In the genomic region with DNA sequence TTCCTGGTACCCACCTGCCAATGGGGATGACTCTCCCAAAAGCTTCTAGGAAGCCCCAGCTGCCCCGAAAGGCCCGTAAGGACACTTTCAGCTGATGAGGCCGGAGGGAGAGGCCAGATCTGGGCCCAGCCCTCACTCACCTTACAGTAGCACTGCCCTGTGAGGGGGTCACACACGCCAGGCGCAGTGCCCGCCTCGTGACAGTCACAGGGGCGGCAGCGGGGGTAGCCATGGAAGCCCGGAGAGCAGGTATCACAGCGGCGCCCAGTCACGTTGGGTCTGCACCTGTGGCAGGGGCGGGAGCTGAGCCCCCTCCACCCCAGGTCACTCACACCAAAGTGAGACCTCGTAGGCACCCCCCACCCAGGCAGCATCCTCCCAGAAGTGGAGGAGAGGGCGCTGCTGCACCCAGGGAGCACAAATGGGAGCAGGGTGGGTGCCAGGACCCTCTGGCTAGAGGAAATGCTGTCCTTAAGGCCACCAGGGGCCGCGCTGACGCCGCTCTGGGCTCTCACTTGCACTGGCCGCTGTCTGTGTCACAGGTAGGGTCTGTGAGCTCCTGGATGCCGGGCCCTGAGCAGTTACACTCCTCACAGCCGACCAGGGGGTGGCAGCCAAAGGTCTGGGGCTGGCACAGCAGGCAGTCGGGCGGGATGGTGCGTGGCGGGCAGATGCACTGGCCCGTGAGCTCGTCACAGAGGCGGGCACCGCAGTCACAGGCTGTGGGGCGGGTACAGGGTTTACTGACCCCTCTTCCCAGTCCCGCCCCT, we compare ENCODE assay signal across 22 cellular contexts.
"Had no signal": no experiment of that assay in that cellular context is flagged by ENCODE, and none has a peak within 500 bp of the region (broad histone marks: within the 10 kb centered on the region; RNA-seq: fewer than 3 reads in every experiment).

No MANE protein-coding gene starts in this region.

- H3K27me3 ChIP-seq: hepatocyte, neural progenitor cell, spleen, upper lobe of left lung had no signal

- ATAC-seq: activated CD8-positive, alpha-beta T cell treated with anti-CD3 and anti-CD28 coated beads, Interleukin-2, amount 10 ng/mL, durations not matched to agents 7 days and 5 days; activated naive CD4-positive, alpha-beta T cell treated with anti-CD3 and anti-CD28 coated beads, Interleukin-2, amount 50 U/mL, for 72 hours; left ventricle myocardium superior; naive thymus-derived CD8-positive, alpha-beta T cell had no signal

- H3K27ac Mint-ChIP-seq: activated CD8-positive, alpha-beta T cell treated with anti-CD3 and anti-CD28 coated beads, Interleukin-2, amount 10 ng/mL, durations not matched to agents 7 days and 5 days; activated naive CD4-positive, alpha-beta T cell treated with anti-CD3 and anti-CD28 coated beads, Interleukin-2, amount 50 U/mL, for 72 hours; brain; immature natural killer cell; mesothelial cell of epicardium; neural progenitor cell had no signal

- H3K27ac ChIP-seq: hepatocyte, neural progenitor cell, spleen, upper lobe of left lung had no signal

- H3K4me2 ChIP-seq: hepatocyte, neural progenitor cell had no signal

- H3K9ac ChIP-seq: neural progenitor cell had no signal

- H3K4me3 ChIP-seq: hepatocyte, neural progenitor cell, spleen, upper lobe of left lung had no signal

- H3K27me3 Mint-ChIP-seq: brain; naive thymus-derived CD8-positive, alpha-beta T cell had no signal

- H3K4me3 Mint-ChIP-seq: activated CD8-positive, alpha-beta T cell treated with anti-CD3 and anti-CD28 coated beads, Interleukin-2, amount 10 ng/mL, durations not matched to agents 7 days and 5 days; brain; immature natural killer cell; mesothelial cell of epicardium; naive thymus-derived CD8-positive, alpha-beta T cell; neural progenitor cell had no signal

- H3K79me2 ChIP-seq: hepatocyte had no signal

- H3K9me3 ChIP-seq: spleen, upper lobe of left lung had no signal

- H3K4me1 Mint-ChIP-seq: brain, immature natural killer cell, mesothelial cell of epicardium, neural progenitor cell had no signal

- H3K9me3 Mint-ChIP-seq: activated naive CD4-positive, alpha-beta T cell treated with anti-CD3 and anti-CD28 coated beads, Interleukin-2, amount 50 U/mL, for 72 hours; brain; mesothelial cell of epicardium; naive thymus-derived CD8-positive, alpha-beta T cell; neural progenitor cell had no signal

- DNase-seq: activated CD4-positive, alpha-beta T cell treated with anti-CD3 and anti-CD28 coated beads for 1 hour; activated CD4-positive, alpha-beta T cell treated with anti-CD3 and anti-CD28 coated beads, Interleukin-2, amount 50 U/mL, for 1 hour; activated CD8-positive, alpha-beta T cell treated with anti-CD3 and anti-CD28 coated beads, Interleukin-2, amount 10 ng/mL, durations not matched to agents 7 days and 5 days; activated T-cell treated with anti-CD3 and anti-CD28 coated beads, Interleukin-2, amount 50 U/mL, for 1 hour; aorta; dermis blood vessel endothelial cell; effector CD8-positive, alpha-beta T cell; foreskin melanocyte; glutamatergic neuron; immature natural killer cell; left ventricle myocardium superior; mammary epithelial cell; naive thymus-derived CD8-positive, alpha-beta T cell; spleen; stimulated activated CD4-positive, alpha-beta T cell treated with anti-CD3 and anti-CD28 coated beads, Interleukin-4, amount 100 ng/mL, for 1 hour; stimulated activated naive CD4-positive, alpha-beta T cell treated with Interleukin-2 at 50 U/mL for 16 hours had no signal

- H3K4me1 ChIP-seq: neural progenitor cell, spleen, upper lobe of left lung had no signal

- H3K36me3 Mint-ChIP-seq: activated naive CD4-positive, alpha-beta T cell treated with anti-CD3 and anti-CD28 coated beads, Interleukin-2, amount 50 U/mL, for 72 hours; immature natural killer cell; naive thymus-derived CD8-positive, alpha-beta T cell had no signal

- H2AFZ ChIP-seq: hepatocyte, neural progenitor cell had no signal
